Comparison of ENCODE assay signal across 8 cellular contexts in genomic region chr4:42655921-42656735, GRCh38. TPM values are rescaled to one million over a fixed set of nuclear protein-coding genes. Genes with fewer than 3 reads are reported as not detected.
A peak's percentile ranks its signal among the peaks of the same experiment; 100 is the strongest.
DNase-seq lines count a peak whose midpoint lies in the region; ATAC-seq, FAIRE-seq and TF ChIP-seq lines count a peak whose summit lies in the region.

No MANE protein-coding gene starts in this region.

- no peak for TF ChIP-seq CTCF in CD4-positive, alpha-beta T cell (IDR thresholded peaks at IDR 0.05)
- TF ChIP-seq CTCF in bronchial epithelial cell (IDR thresholded peaks at IDR 0.05; ENCODE audit: insufficient read depth, low read length, severe bottlenecking) (no peak), kidney epithelial cell (IDR thresholded peaks at IDR 0.05; ENCODE audit: insufficient read depth, low read length, poor library complexity, severe bottlenecking) (no peak)

- intact Hi-C loops in CD4-positive, alpha-beta T cell (cut with DNase I, micrococcal nuclease) = loop anchor here in 1 of 2 experiments (5.0 to 10.0 kb wide), 3 partner anchors 34 to 721 kb away; partner anchors contain the start of genes DCAF4L1 and TMEM33

- H3K4me3 ChIP-seq in HUES48 (ENCODE audit: low read depth, low read length) (peak overlapping the region; percentile 78), bronchial epithelial cell (ENCODE audit: low read depth, low read length) (peak overlapping the region; percentile 66), kidney epithelial cell (ENCODE audit: low read depth, low read length) (peak overlapping the region; percentile 81)

- no peaks in the 10 kb centered on the region for H3K27me3 Mint-ChIP-seq in CD4-positive, alpha-beta T cell

- peak; percentile 14 for ATAC-seq in CD4-positive, alpha-beta T cell (ENCODE audit: poor library complexity)
- peak; percentile 23 for ATAC-seq in GM19467 (IDR thresholded peaks at IDR 0.05; ENCODE audit: unreplicated experiment)

- CTCF ChIA-PET in CD4-positive, alpha-beta T cell (lab: Charles Lee) = interaction anchor here (1.6 kb wide), 1 partner anchor 27 kb away, joined by 9 read pairs; no protein-coding TSS in a partner anchor

- POLR2A ChIA-PET in CD4-positive, alpha-beta T cell (lab: Charles Lee) = interaction anchor here (0.6 to 3.2 kb wide), 19 partner anchors 8 to 96 kb away, joined by 3 to 47 read pairs (median 6); no protein-coding TSS in a partner anchor

- H3K9ac ChIP-seq in HUES48 (ENCODE audit: low read depth, low read length) = peak overlapping the region; percentile 45

- no peak for FAIRE-seq in bronchial epithelial cell (lab: Jason Lieb, UNC)

- H3K4me3 Mint-ChIP-seq in CD4-positive, alpha-beta T cell = peak overlapping the region; percentile 96

- H3K27ac ChIP-seq in CD4-positive, alpha-beta T cell (ENCODE audit: low read depth, low read length) = peak overlapping the region; percentile 62
- H3K27ac ChIP-seq in HUES48 (ENCODE audit: low read depth, low read length) = no peak overlapping the region

- peaks cover 2% of the 10 kb centered on the region for H3K9me3 Mint-ChIP-seq in CD4-positive, alpha-beta T cell

- H3K36me3 Mint-ChIP-seq in CD4-positive, alpha-beta T cell (ENCODE audit: low read depth) = peaks cover 30% of the 10 kb centered on the region

- H3K36me3 ChIP-seq in HUES48 (ENCODE audit: control insufficient read depth, insufficient read depth, low read length) = no peaks in the 10 kb centered on the region
- no peaks in the 10 kb centered on the region for H3K36me3 ChIP-seq in bronchial epithelial cell (ENCODE audit: control insufficient read depth, insufficient read depth, low read length)
- H3K36me3 ChIP-seq in kidney epithelial cell (ENCODE audit: control insufficient read depth, insufficient read depth, low read length) = no peaks in the 10 kb centered on the region

- H3K9me3 ChIP-seq in CD4-positive, alpha-beta T cell (ENCODE audit: control insufficient read depth, low read length) = no peaks in the 10 kb centered on the region
- H3K9me3 ChIP-seq in HUES48 (ENCODE audit: control insufficient read depth, insufficient read depth, low read length) = no peaks in the 10 kb centered on the region

- H3K4me1 Mint-ChIP-seq in CD4-positive, alpha-beta T cell (ENCODE audit: low read depth) = peaks cover 52% of the 10 kb centered on the region

- H3K4me1 ChIP-seq in HUES48 (ENCODE audit: control insufficient read depth, insufficient read depth, low read length) = peaks cover 19% of the 10 kb centered on the region

- peak; percentile 13 to 58 (median 26) for DNase-seq in CD4-positive, alpha-beta T cell
- DNase-seq in T-helper 9 cell (peak; percentile 17), bronchial epithelial cell (ENCODE audit: low read depth) (peak; percentile 2), kidney epithelial cell (ENCODE audit: low read depth) (no peak), middle frontal gyrus (ENCODE audit: extremely low spot score, low spot score) (no peak)
- peak; percentile 28 for DNase-seq in stimulated activated CD4-positive, alpha-beta T cell treated with anti-CD3 and anti-CD28 coated beads, Interleukin-1b, Interleukin-23, amount 100 ng/mL, for 48 hours

- no peaks in the 10 kb centered on the region for H3K27me3 ChIP-seq in CD4-positive, alpha-beta T cell (ENCODE audit: control insufficient read depth, insufficient read depth, low read length)
- peaks cover 10% of the 10 kb centered on the region for H3K27me3 ChIP-seq in HUES48 (ENCODE audit: control insufficient read depth, insufficient read depth, low read length)
- peaks cover 6% of the 10 kb centered on the region for H3K27me3 ChIP-seq in bronchial epithelial cell (ENCODE audit: control insufficient read depth, insufficient read depth, low read length)
- H3K27me3 ChIP-seq in kidney epithelial cell (ENCODE audit: control insufficient read depth, insufficient read depth, low read length) = no peaks in the 10 kb centered on the region

- H3K27ac Mint-ChIP-seq in CD4-positive, alpha-beta T cell = peak overlapping the region; percentile 88

RNA-seq across cellular contexts. Expression of gene ATP8A1, which starts 0.8 kb away (rescaled TPM):
- total RNA-seq in CD4-positive, alpha-beta T cell = 10 to 100 TPM; 44.9 to 45.5 TPM
- 1.4 and 2.1 TPM in 2 replicates for total RNA-seq in bronchial epithelial cell
- 2.5 and 3.3 TPM in 2 replicates for total RNA-seq in kidney epithelial cell

Comparison
In these comparisons a context has a peak if more than half of its experiments do, and no peak if none do; other contexts are left out.
1. DNase-seq: peak in CD4-positive, alpha-beta T cell (10 of 10), T-helper 9 cell (single experiment), bronchial epithelial cell (single experiment) and stimulated activated CD4-positive, alpha-beta T cell treated with anti-CD3 and anti-CD28 coated beads, Interleukin-1b, Interleukin-23, amount 100 ng/mL, for 48 hours (single experiment); none in kidney epithelial cell (single experiment) and middle frontal gyrus (single experiment).
2. RNA of gene ATP8A1, which starts 0.8 kb away (total RNA-seq): 44.9 to 45.5 TPM in CD4-positive, alpha-beta T cell; 2.5 to 3.3 TPM in kidney epithelial cell and 1.4 to 2.1 TPM in bronchial epithelial cell; every median in the first group is over 10 times any median in the second.
3. Peak in every context shown above with its lines, with median percentiles within 50 percentile points of each other: H3K4me3 ChIP-seq.